18 cellular contexts compared by ENCODE assay signal in the genomic region with DNA sequence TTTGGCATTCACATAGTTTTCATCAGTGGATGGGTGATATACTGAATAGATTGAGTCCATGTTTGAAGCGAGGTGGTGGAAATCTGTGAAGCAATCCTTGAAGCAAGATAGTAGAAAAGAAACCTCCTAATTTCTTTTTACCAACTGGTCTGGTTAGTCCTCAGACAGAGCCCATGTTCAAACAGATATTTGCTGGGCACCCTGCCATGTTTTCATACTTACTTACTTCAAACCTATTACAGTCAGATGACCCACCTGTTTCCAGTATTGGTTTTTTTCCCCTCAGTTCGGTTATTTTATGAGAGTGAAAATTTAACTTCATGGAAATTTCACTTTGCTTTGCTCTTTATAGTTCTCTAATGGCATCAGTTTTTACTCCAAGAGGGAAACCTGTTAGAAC. TPM values are rescaled to one million over a fixed set of nuclear protein-coding genes. Genes with fewer than 3 reads are reported as not detected.
"Had no signal": no experiment of that assay in that cellular context is flagged by ENCODE, and none has a peak within 500 bp of the region (broad histone marks: within the 10 kb centered on the region; RNA-seq: fewer than 3 reads in every experiment).

No MANE protein-coding gene starts in this region.

- H3K79me2 ChIP-seq: parathyroid adenoma had no signal

- H3K36me3 ChIP-seq: breast epithelium had no signal

- H3K4me1 ChIP-seq: breast epithelium had no signal

- H2AFZ ChIP-seq: parathyroid adenoma had no signal

- H3K9me3 ChIP-seq: breast epithelium had no signal

- FAIRE-seq: frontal cortex had no signal

- H3K27ac ChIP-seq: breast epithelium, parathyroid adenoma had no signal

- H3K9ac ChIP-seq: parathyroid adenoma had no signal

- H3K9me3 Mint-ChIP-seq: dendritic cell treated with granulocyte-macrophage colony-stimulating factor and Interleukin-4, amounts not matched to agents 40 ng/mL and 50 ng/mL, for 4 days; immature natural killer cell had no signal

- H3K4me3 Mint-ChIP-seq: activated CD4-positive, alpha-beta memory T cell treated with anti-CD3 and anti-CD28 coated beads, Interleukin-2, amount 10 ng/mL, durations not matched to agents 7 days and 5 days; activated naive CD8-positive, alpha-beta T cell treated with anti-CD3 and anti-CD28 coated beads, Interleukin-2, amount 10 ng/mL, durations not matched to agents 7 days and 5 days; dendritic cell treated with granulocyte-macrophage colony-stimulating factor and Interleukin-4, amounts not matched to agents 40 ng/mL and 50 ng/mL, for 4 days; immature natural killer cell; stimulated activated naive B cell treated with anti-CD40 and anti-IgM and Interleukin-4, amounts not matched to agents 10 μg/mL and 1 μg/mL and 100 μg/mL, for 72 hours; type B pancreatic cell had no signal

- ATAC-seq: heart left ventricle; stimulated activated naive B cell treated with anti-CD40 and anti-IgM and Interleukin-4, amounts not matched to agents 10 μg/mL and 1 μg/mL and 100 μg/mL, for 72 hours had no signal

- DNase-seq: activated CD4-positive, alpha-beta memory T cell treated with anti-CD3 and anti-CD28 coated beads, Interleukin-2, amount 10 ng/mL, durations not matched to agents 7 days and 5 days; activated gamma-delta T cell treated with Interleukin-2 at 50 U/mL for 16 hours; activated naive CD8-positive, alpha-beta T cell treated with anti-CD3 and anti-CD28 coated beads, Interleukin-2, amount 10 ng/mL, durations not matched to agents 7 days and 5 days; aorta; cerebellar nuclear complex; effector memory CD4-positive, alpha-beta T cell; heart left ventricle; immature natural killer cell; midbrain; stimulated activated CD4-positive, alpha-beta T cell treated with anti-CD3 and anti-CD28 coated beads, Interleukin-2, amount 100 ng/mL, for 48 hours; stimulated activated naive B cell treated with anti-CD40 and anti-IgM and Interleukin-4, amounts not matched to agents 10 μg/mL and 1 μg/mL and 100 μg/mL, for 72 hours; T1000 had no signal

- H3K27me3 Mint-ChIP-seq: activated CD4-positive, alpha-beta memory T cell treated with anti-CD3 and anti-CD28 coated beads, Interleukin-2, amount 10 ng/mL, durations not matched to agents 7 days and 5 days; activated naive CD8-positive, alpha-beta T cell treated with anti-CD3 and anti-CD28 coated beads, Interleukin-2, amount 10 ng/mL, durations not matched to agents 7 days and 5 days; dendritic cell treated with granulocyte-macrophage colony-stimulating factor and Interleukin-4, amounts not matched to agents 40 ng/mL and 50 ng/mL, for 4 days; stimulated activated naive B cell treated with anti-CD40 and anti-IgM and Interleukin-4, amounts not matched to agents 10 μg/mL and 1 μg/mL and 100 μg/mL, for 72 hours; type B pancreatic cell had no signal

- H3K4me3 ChIP-seq: breast epithelium, heart left ventricle, lung had no signal

- H3K27ac Mint-ChIP-seq: activated CD4-positive, alpha-beta memory T cell treated with anti-CD3 and anti-CD28 coated beads, Interleukin-2, amount 10 ng/mL, durations not matched to agents 7 days and 5 days; activated naive CD8-positive, alpha-beta T cell treated with anti-CD3 and anti-CD28 coated beads, Interleukin-2, amount 10 ng/mL, durations not matched to agents 7 days and 5 days; dendritic cell treated with granulocyte-macrophage colony-stimulating factor and Interleukin-4, amounts not matched to agents 40 ng/mL and 50 ng/mL, for 4 days; stimulated activated naive B cell treated with anti-CD40 and anti-IgM and Interleukin-4, amounts not matched to agents 10 μg/mL and 1 μg/mL and 100 μg/mL, for 72 hours; type B pancreatic cell had no signal

- H3K27me3 ChIP-seq: breast epithelium, heart left ventricle had no signal

RNA-seq across cellular contexts. Expression of a gene that starts 26.3 kb away (rescaled TPM):
- total RNA-seq: activated CD4-positive, alpha-beta memory T cell treated with anti-CD3 and anti-CD28 coated beads, Interleukin-2, amount 10 ng/mL, durations not matched to agents 7 days and 5 days had no signal
